Comparison of ENCODE assay signal across 35 cellular contexts in the genomic region with DNA sequence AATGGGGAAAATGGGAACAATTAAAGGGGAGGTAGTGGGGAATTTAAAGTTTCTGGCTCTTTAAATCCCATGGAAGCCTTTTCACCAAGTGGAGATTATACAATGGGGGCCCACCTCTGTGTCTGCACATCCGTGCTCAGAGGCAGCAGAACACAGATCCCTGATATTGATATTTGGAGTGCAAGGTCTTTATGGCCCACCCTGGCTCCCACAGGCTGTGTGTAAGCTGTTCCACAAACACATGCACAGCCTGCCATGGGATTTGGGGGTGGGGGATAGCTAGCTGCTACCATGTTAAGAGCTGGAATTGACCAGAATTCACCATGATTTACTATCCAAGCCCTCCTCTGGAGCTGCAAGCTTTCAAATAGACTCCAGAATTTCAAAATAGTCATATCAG. TPM values are rescaled to one million over a fixed set of nuclear protein-coding genes. Genes with fewer than 3 reads are reported as not detected.
"Had no signal": no experiment of that assay in that cellular context is flagged by ENCODE, and none has a peak within 500 bp of the region (broad histone marks: within the 10 kb centered on the region; RNA-seq: fewer than 3 reads in every experiment).

No MANE protein-coding gene starts in this region.

- H3K27ac ChIP-seq: epithelial cell of prostate, ovary, right lobe of liver, suprapubic skin, transverse colon, vagina had no signal

- H3K27ac Mint-ChIP-seq: dendritic cell treated with granulocyte-macrophage colony-stimulating factor and Interleukin-4, amounts not matched to agents 40 ng/mL and 50 ng/mL, for 4 days; endodermal cell; immature natural killer cell; mesothelial cell of epicardium; naive B cell; nephron progenitor cell; stimulated activated naive CD8-positive, alpha-beta T cell treated with anti-CD3 and anti-CD28 coated beads, Interleukin-15, amount 100 ng/mL, for 72 hours had no signal

- H3K27me3 ChIP-seq: ovary, right lobe of liver, suprapubic skin, transverse colon, vagina had no signal

- H3K36me3 Mint-ChIP-seq: immature natural killer cell, mesothelial cell of epicardium had no signal

- H3K4me3 Mint-ChIP-seq: dendritic cell treated with granulocyte-macrophage colony-stimulating factor and Interleukin-4, amounts not matched to agents 40 ng/mL and 50 ng/mL, for 4 days; endodermal cell; immature natural killer cell; mesothelial cell of epicardium; nephron progenitor cell; stimulated activated naive CD8-positive, alpha-beta T cell treated with anti-CD3 and anti-CD28 coated beads, Interleukin-15, amount 100 ng/mL, for 72 hours had no signal

- FAIRE-seq: colon had no signal

- H3K36me3 ChIP-seq: ovary, right lobe of liver, suprapubic skin, transverse colon, vagina had no signal

- H3K4me3 ChIP-seq: mucosa of descending colon, ovary, right lobe of liver, smooth muscle cell, suprapubic skin, transverse colon, vagina had no signal

- H3K9me3 ChIP-seq: ovary, right lobe of liver, suprapubic skin, transverse colon, vagina had no signal

- H3K4me1 Mint-ChIP-seq: endodermal cell; immature natural killer cell; mesothelial cell of epicardium; naive B cell; stimulated activated naive CD8-positive, alpha-beta T cell treated with anti-CD3 and anti-CD28 coated beads, Interleukin-15, amount 100 ng/mL, for 72 hours had no signal

- DNase-seq: effector CD8-positive, alpha-beta T cell; endodermal cell; foreskin melanocyte; hypothalamus; immature natural killer cell; islet precursor cell; kidney glomerular epithelial cell; left colon; left ventricle myocardium superior; mesenchymal stem cell; mucosa of descending colon; naive B cell; nephron progenitor cell; nucleus accumbens; ovary; retina; right lobe of liver; stimulated activated CD4-positive, alpha-beta T cell treated with anti-CD3 and anti-CD28 coated beads, Interleukin-12 subunit alpha, Interleukin-12 subunit beta, amount 100 ng/mL, for 4 hours; stimulated activated CD4-positive, alpha-beta T cell treated with anti-CD3 and anti-CD28 coated beads, Interleukin-1b, Interleukin-23, amount 100 ng/mL, for 48 hours; stimulated activated CD4-positive, alpha-beta T cell treated with anti-CD3 and anti-CD28 coated beads, Interleukin-4, amount 100 ng/mL, for 1 hour; stimulated activated CD8-positive, alpha-beta memory T cell treated with anti-CD3 and anti-CD28 coated beads, Interleukin-4, amount 100 ng/mL, for 48 hours; stimulated activated naive CD4-positive, alpha-beta T cell; stimulated activated naive CD8-positive, alpha-beta T cell treated with anti-CD3 and anti-CD28 coated beads, Interleukin-15, amount 100 ng/mL, for 72 hours; transverse colon had no signal

- H3K4me1 ChIP-seq: right lobe of liver, suprapubic skin, transverse colon, vagina had no signal

- ATAC-seq: esophagus mucosa; left colon; left ventricle myocardium superior; mucosa of descending colon; right lobe of liver; stimulated activated naive CD8-positive, alpha-beta T cell treated with anti-CD3 and anti-CD28 coated beads, Interleukin-15, amount 100 ng/mL, for 72 hours had no signal

RNA-seq across cellular contexts. Expression of a gene that starts 55.9 kb away (rescaled TPM):
- total RNA-seq: esophagus mucosa, pulmonary artery endothelial cell, smooth muscle cell, ureter had no signal
- polyA plus RNA-seq: fibroblast of lung, immature natural killer cell had no signal
